In genomic region chr2:23427976-23428375, GRCh38 we compare ENCODE assay signal across 18 cellular contexts. TPM values are rescaled to one million over a fixed set of nuclear protein-coding genes. Genes with fewer than 3 reads are reported as not detected.
DNase-seq lines count a peak whose midpoint lies in the region; ATAC-seq and TF ChIP-seq lines count a peak whose summit lies in the region.
"Had no signal": no experiment of that assay in that cellular context is flagged by ENCODE, and none has a peak within 500 bp of the region (broad histone marks: within the 10 kb centered on the region; RNA-seq: fewer than 3 reads in every experiment).

No MANE protein-coding gene starts in this region.

- TF ChIP-seq CTCF in left ventricle myocardium inferior (IDR thresholded peaks at IDR 0.05; ENCODE audit: borderline replicate concordance) (no peak), esophagus muscularis mucosa (IDR thresholded peaks at IDR 0.05) (no peak), sigmoid colon (IDR thresholded peaks at IDR 0.05) (no peak)

- H3K27me3 ChIP-seq in left ventricle myocardium inferior (ENCODE audit: low read depth) (peaks cover 8% of the 10 kb centered on the region), esophagus muscularis mucosa (no peaks in the 10 kb centered on the region), sigmoid colon (no peaks in the 10 kb centered on the region)

- H3K4me1 ChIP-seq in left ventricle myocardium inferior (peaks cover 22% of the 10 kb centered on the region), esophagus muscularis mucosa (peaks cover 18 to 60% (median 51%) of the 10 kb centered on the region in 4 donors), sigmoid colon (peaks cover 0 to 82% (median 62%) of the 10 kb centered on the region in 4 donors)

- TF ChIP-seq POLR2A in esophagus muscularis mucosa (IDR thresholded peaks at IDR 0.05; ENCODE audit: low read depth) (no peak), sigmoid colon (IDR thresholded peaks at IDR 0.05) (no peak)

- intact Hi-C loops in cardiac septum (cut with DNase I) (no loop called here), left ventricle myocardium inferior (cut with micrococcal nuclease) (no loop called here), esophagus muscularis mucosa (cut with DNase I) (loop anchor here (5.0 to 10.0 kb wide), 2 partner anchors 57 to 169 kb away; no protein-coding TSS in a partner anchor), sigmoid colon (cut with DNase I) (loop anchor here (5.0 kb wide), 1 partner anchor 189 kb away; no protein-coding TSS in a partner anchor)

- no peaks in the 10 kb centered on the region for H3K9me3 ChIP-seq in left ventricle myocardium inferior (replicated peaks)
- no peaks in the 10 kb centered on the region for H3K9me3 ChIP-seq in esophagus muscularis mucosa
- no peaks in the 10 kb centered on the region for H3K9me3 ChIP-seq in sigmoid colon
- H3K9me3 ChIP-seq: A549 had no signal

- DNase-seq in cardiac septum (ENCODE audit: low spot score) = peak; percentile 38
- no peak for DNase-seq in left ventricle myocardium inferior
- DNase-seq in esophagus muscularis mucosa (ENCODE audit: extremely low spot score) = no peak
- DNase-seq in sigmoid colon = no peak
- no peak for DNase-seq in SKM-1 (lab: John Stamatoyannopoulos, UW; ENCODE audit: unreplicated experiment)
- DNase-seq in COLO829 (ENCODE audit: low spot score) = no peak
- no peak for DNase-seq in stimulated activated naive CD8-positive, alpha-beta T cell treated with anti-CD3 and anti-CD28 coated beads, Interleukin-15, Interleukin-2, amounts not matched to agents 100 U/mL and 50 U/mL, for 24 hours
- DNase-seq in stimulated activated CD4-positive, alpha-beta T cell treated with anti-CD3 and anti-CD28 coated beads, Interleukin-1b, Interleukin-23, amount 100 ng/mL, for 48 hours = no peak
- DNase-seq: AML-193; CD4-positive, alpha-beta T cell; DMS79 treated with DMSO at 0.1 percent for 48 hours; HCEC 1CT; NCI-H146; NCI-H2081 treated with DMSO at 0.1 percent for 48 hours; NCI-H526; PC-3 had no signal

- TF ChIP-seq EP300 in esophagus muscularis mucosa (IDR thresholded peaks at IDR 0.05) (no peak), sigmoid colon (IDR thresholded peaks at IDR 0.05) (no peak)

- no peaks in the 10 kb centered on the region for H3K36me3 ChIP-seq in left ventricle myocardium inferior
- H3K36me3 ChIP-seq in esophagus muscularis mucosa = no peaks in the 10 kb centered on the region
- no peaks in the 10 kb centered on the region for H3K36me3 ChIP-seq in sigmoid colon

- H3K27ac ChIP-seq in left ventricle myocardium inferior (replicated peaks) (no peak overlapping the region), esophagus muscularis mucosa (replicated peaks in 1 of 4) (peak overlapping the region; percentile 11 to 85 (median 76)), sigmoid colon (peak overlapping the region; percentile 77 to 89 (median 85))
- H3K27ac ChIP-seq: A549 had no signal

- H3K4me3 ChIP-seq in left ventricle myocardium inferior (no peak overlapping the region), esophagus muscularis mucosa (no peak overlapping the region), sigmoid colon (no peak overlapping the region)
- H3K4me3 ChIP-seq: A549, K562 had no signal

- WGBS in esophagus muscularis mucosa = 95% methylated on average over 12 of the region's 12 CpGs
- 88 to 90% methylated on average over 12 of the region's 12 CpGs for WGBS in sigmoid colon, 2 donors

- ATAC-seq in stimulated activated naive CD8-positive, alpha-beta T cell treated with anti-CD3 and anti-CD28 coated beads, Interleukin-15, Interleukin-2, amounts not matched to agents 100 U/mL and 50 U/mL, for 24 hours = no peak
- ATAC-seq: A549, K562, PC-3 had no signal

RNA-seq across cellular contexts. Expression of gene KLHL29, which starts 43.0 kb away (rescaled TPM):
- total RNA-seq in cardiac septum = 1.6 TPM
- total RNA-seq in left ventricle myocardium inferior = 1.1 TPM
- total RNA-seq in esophagus muscularis mucosa = 10 to 100 TPM; 22.0 to 26.1 (median 23.4) TPM
- total RNA-seq in sigmoid colon = 10 to 100 TPM in 2 of 4 donors, 1 to 10 TPM in 2; 6.3 to 25.5 (median 13.9) TPM
- 1 to 10 TPM in 1 of 3 donors, under 1 TPM in 2; 0.46 to 3.8 (median 0.60) TPM for polyA plus RNA-seq in sigmoid colon

Comparison
In these comparisons a context has a peak if more than half of its experiments do, and no peak if none do; other contexts are left out.
1. intact Hi-C loops: an anchor here in esophagus muscularis mucosa (5.0 to 10.0 kb wide) and sigmoid colon (5.0 kb wide); none called in cardiac septum and left ventricle myocardium inferior.